In the genomic region with DNA sequence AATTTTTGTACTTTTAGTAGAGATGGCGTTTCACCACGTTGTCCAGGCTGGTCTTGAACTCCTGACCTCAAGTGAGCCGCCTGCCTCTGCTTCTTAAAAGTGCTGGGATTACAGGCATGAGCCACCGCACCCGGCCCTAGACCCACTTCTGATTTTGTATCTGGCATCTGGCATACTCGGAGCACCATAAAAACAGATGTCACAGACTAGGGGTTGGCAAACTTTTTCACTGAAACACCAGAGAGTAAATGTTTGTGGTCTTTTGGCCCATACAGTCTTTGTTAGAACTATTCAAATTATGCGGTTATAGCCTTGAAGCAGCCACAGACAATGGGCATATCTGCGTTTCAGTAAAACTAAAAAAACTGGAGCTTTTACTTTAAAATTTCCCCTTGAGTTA, we compare ENCODE assay signal across 24 cellular contexts.
"Had no signal": no experiment of that assay in that cellular context is flagged by ENCODE, and none has a peak within 500 bp of the region (broad histone marks: within the 10 kb centered on the region; RNA-seq: fewer than 3 reads in every experiment).

No MANE protein-coding gene starts in this region.

- H3K4me1 Mint-ChIP-seq: activated CD4-positive, alpha-beta T cell treated with anti-CD3 and anti-CD28 coated beads, Interleukin-2, amount 10 ng/mL, durations not matched to agents 7 days and 5 days; activated T-helper 17 cell treated with anti-CD3 and anti-CD28 coated beads, Interleukin-2, amount 50 U/mL, for 72 hours; nephron had no signal

- H2AFZ ChIP-seq: parathyroid adenoma had no signal

- H3K4me3 ChIP-seq: coronary artery, heart right ventricle, lower lobe of right lung, right atrium auricular region, spleen, testis, transverse colon had no signal

- H3K4me1 ChIP-seq: lower lobe of right lung, parathyroid adenoma, right atrium auricular region, spleen, testis, transverse colon had no signal

- H3K9me3 ChIP-seq: heart right ventricle, lower lobe of right lung, right atrium auricular region, spleen, testis, transverse colon had no signal

- H3K36me3 Mint-ChIP-seq: activated naive CD4-positive, alpha-beta T cell treated with anti-CD3 and anti-CD28 coated beads, Interleukin-2, amount 50 U/mL, for 72 hours had no signal

- H3K9me3 Mint-ChIP-seq: activated CD4-positive, alpha-beta T cell treated with anti-CD3 and anti-CD28 coated beads, Interleukin-2, amount 10 ng/mL, durations not matched to agents 7 days and 5 days; activated CD8-positive, alpha-beta T cell treated with anti-CD3 and anti-CD28 coated beads for 36 hours; activated naive CD4-positive, alpha-beta T cell treated with anti-CD3 and anti-CD28 coated beads, Interleukin-2, amount 50 U/mL, for 72 hours; activated T-cell treated with anti-CD3 and anti-CD28 coated beads, Interleukin-2, amount 50 U/mL, for 4 hours; activated T-helper 17 cell treated with anti-CD3 and anti-CD28 coated beads, Interleukin-2, amount 50 U/mL, for 72 hours; nephron; T-helper 1 cell treated with Interleukin-12 subunit alpha and Interleukin-12 subunit beta and Interleukin-4 antibody, amounts not matched to agents 30 μg/mL and 1 μg/mL, for 36 hours had no signal

- H3K27ac Mint-ChIP-seq: activated CD4-positive, alpha-beta T cell treated with anti-CD3 and anti-CD28 coated beads, Interleukin-2, amount 10 ng/mL, durations not matched to agents 7 days and 5 days; activated CD8-positive, alpha-beta T cell treated with anti-CD3 and anti-CD28 coated beads for 36 hours; activated naive CD4-positive, alpha-beta T cell treated with anti-CD3 and anti-CD28 coated beads, Interleukin-2, amount 50 U/mL, for 72 hours; activated T-helper 17 cell treated with anti-CD3 and anti-CD28 coated beads, Interleukin-2, amount 50 U/mL, for 72 hours; effector memory CD8-positive, alpha-beta T cell; nephron; T-helper 1 cell treated with Interleukin-12 subunit alpha and Interleukin-12 subunit beta and Interleukin-4 antibody, amounts not matched to agents 30 μg/mL and 1 μg/mL, for 36 hours had no signal

- ATAC-seq: activated CD8-positive, alpha-beta T cell treated with anti-CD3 and anti-CD28 coated beads for 36 hours; activated naive CD4-positive, alpha-beta T cell treated with anti-CD3 and anti-CD28 coated beads, Interleukin-2, amount 50 U/mL, for 72 hours; activated T-cell treated with anti-CD3 and anti-CD28 coated beads, Interleukin-2, amount 50 U/mL, for 4 hours; activated T-helper 17 cell treated with anti-CD3 and anti-CD28 coated beads, Interleukin-2, amount 50 U/mL, for 72 hours; effector memory CD8-positive, alpha-beta T cell; stimulated activated naive CD8-positive, alpha-beta T cell treated with anti-CD3 and anti-CD28 coated beads, Interleukin-15, Interleukin-2, amounts not matched to agents 100 U/mL and 50 U/mL, for 24 hours had no signal

- H3K27ac ChIP-seq: brain microvascular endothelial cell, coronary artery, lower lobe of right lung, parathyroid adenoma, right atrium auricular region, spleen, testis, transverse colon had no signal

- DNase-seq: activated CD4-positive, alpha-beta T cell treated with anti-CD3 and anti-CD28 coated beads, Interleukin-2, amount 10 ng/mL, durations not matched to agents 7 days and 5 days; activated CD4-positive, CD25-positive, alpha-beta regulatory T cell treated with anti-CD3 and anti-CD28 coated beads, Interleukin-2, amount 50 U/mL, for 72 hours; activated CD8-positive, alpha-beta T cell treated with anti-CD3 and anti-CD28 coated beads for 36 hours; activated T-cell treated with anti-CD3 and anti-CD28 coated beads, Interleukin-2, amount 50 U/mL, for 4 hours; anterior cingulate cortex; brain microvascular endothelial cell; effector memory CD8-positive, alpha-beta T cell; foreskin melanocyte; heart right ventricle; lower lobe of right lung; mesenchymal stem cell; spleen; stimulated activated naive CD8-positive, alpha-beta T cell treated with anti-CD3 and anti-CD28 coated beads, Interleukin-15, Interleukin-2, amounts not matched to agents 100 U/mL and 50 U/mL, for 24 hours; SW 1271; T-helper 9 cell; testis; transverse colon had no signal

- H3K9ac ChIP-seq: parathyroid adenoma had no signal

- H3K27me3 ChIP-seq: brain microvascular endothelial cell, heart right ventricle, right atrium auricular region, spleen, testis, transverse colon had no signal

- H3K4me3 Mint-ChIP-seq: activated CD4-positive, alpha-beta T cell treated with anti-CD3 and anti-CD28 coated beads, Interleukin-2, amount 10 ng/mL, durations not matched to agents 7 days and 5 days; activated CD8-positive, alpha-beta T cell treated with anti-CD3 and anti-CD28 coated beads for 36 hours; activated T-cell treated with anti-CD3 and anti-CD28 coated beads, Interleukin-2, amount 50 U/mL, for 4 hours; activated T-helper 17 cell treated with anti-CD3 and anti-CD28 coated beads, Interleukin-2, amount 50 U/mL, for 72 hours; effector memory CD8-positive, alpha-beta T cell; nephron; T-helper 1 cell treated with Interleukin-12 subunit alpha and Interleukin-12 subunit beta and Interleukin-4 antibody, amounts not matched to agents 30 μg/mL and 1 μg/mL, for 36 hours had no signal

- H3K79me2 ChIP-seq: parathyroid adenoma had no signal

- H3K27me3 Mint-ChIP-seq: activated CD8-positive, alpha-beta T cell treated with anti-CD3 and anti-CD28 coated beads for 36 hours had no signal
